In genomic region chr17:82921426-82921825, GRCh38 we compare ENCODE assay signal across 18 cellular contexts.
A peak's percentile ranks its signal among the peaks of the same experiment; 100 is the strongest.
DNase-seq lines count a peak whose midpoint lies in the region; ATAC-seq, FAIRE-seq and TF ChIP-seq lines count a peak whose summit lies in the region.
"Had no signal": no experiment of that assay in that cellular context is flagged by ENCODE, and none has a peak within 500 bp of the region (broad histone marks: within the 10 kb centered on the region; RNA-seq: fewer than 3 reads in every experiment).

No MANE protein-coding gene starts in this region.

- peak; percentile 81 for FAIRE-seq in HTR-8/SVneo (lab: Jason Lieb, UNC)
- FAIRE-seq: A204.1 had no signal

- no peak for ATAC-seq in CD4-positive, CD25-positive, alpha-beta regulatory T cell (ENCODE audit: low read depth in 2 of 2)
- no peak for ATAC-seq in lower lobe of right lung
- ATAC-seq: CD8-positive, alpha-beta T cell; GM23338 had no signal

- no peak for DNase-seq in CD4-positive, CD25-positive, alpha-beta regulatory T cell
- no peak for DNase-seq in HTR-8/SVneo (ENCODE audit: insufficient read length, low spot score)
- DNase-seq in chondrocyte (ENCODE audit: low spot score), result peak; percentile 46
- DNase-seq in lower lobe of right lung, result peak; percentile 45
- no peak for DNase-seq in DMS 273 (lab: John Stamatoyannopoulos, UW; ENCODE audit: unreplicated experiment)
- no peak for DNase-seq in head of caudate nucleus
- no peak for DNase-seq in ACHN
- DNase-seq: BE2C; CD8-positive, alpha-beta T cell; COR-L47; DMS53; GF-D8; H7; IMR-90 had no signal

- H3K27ac ChIP-seq in CD4-positive, CD25-positive, alpha-beta regulatory T cell (ENCODE audit: insufficient read depth, low read length, poor library complexity, severe bottlenecking), result no peak overlapping the region
- no peak overlapping the region for H3K27ac ChIP-seq in lower lobe of right lung
- H3K27ac ChIP-seq: C4-2B, HL-60 had no signal

- peaks cover 24% of the 10 kb centered on the region for H3K36me3 Mint-ChIP-seq in CD4-positive, CD25-positive, alpha-beta regulatory T cell
- peaks cover 12% of the 10 kb centered on the region for H3K36me3 Mint-ChIP-seq in chondrocyte (ENCODE audit: low read depth)

- no peaks in the 10 kb centered on the region for H3K4me1 ChIP-seq in CD4-positive, CD25-positive, alpha-beta regulatory T cell (ENCODE audit: control insufficient read depth, insufficient read depth, low read length, poor library complexity, severe bottlenecking)
- H3K4me1 ChIP-seq in lower lobe of right lung, result no peaks in the 10 kb centered on the region
- H3K4me1 ChIP-seq: BE2C had no signal

- in situ Hi-C loops in ACHN (cut with HindIII; ENCODE audit: low pct_ligation_motif_present, low pct_unique_long_range_greater_than_20kb, low sequenced_read_pairs), result no loop called here

- peak overlapping the region; percentile 53 to 60 (median 59) for H3K27ac Mint-ChIP-seq in CD4-positive, CD25-positive, alpha-beta regulatory T cell
- no peak overlapping the region for H3K27ac Mint-ChIP-seq in chondrocyte (ENCODE audit: unreplicated experiment)
- H3K27ac Mint-ChIP-seq: CD8-positive, alpha-beta T cell had no signal

- H3K27me3 ChIP-seq in CD4-positive, CD25-positive, alpha-beta regulatory T cell (ENCODE audit: control insufficient read depth, insufficient read depth, low read length), result no peaks in the 10 kb centered on the region
- no peaks in the 10 kb centered on the region for H3K27me3 ChIP-seq in lower lobe of right lung (ENCODE audit: low read depth)
- H3K27me3 ChIP-seq: BE2C had no signal

- intact Hi-C loops in lower lobe of right lung (cut with DNase I), result no loop called here
- intact Hi-C loops in head of caudate nucleus (cut with DNase I), result no loop called here

- TF ChIP-seq CTCF in chondrocyte (IDR thresholded peaks at IDR 0.05) (no peak), lower lobe of right lung (IDR thresholded peaks at IDR 0.05) (no peak)

- no peaks in the 10 kb centered on the region for H3K9me3 Mint-ChIP-seq in CD4-positive, CD25-positive, alpha-beta regulatory T cell
- H3K9me3 Mint-ChIP-seq in chondrocyte (ENCODE audit: low read depth), result no peaks in the 10 kb centered on the region
- H3K9me3 Mint-ChIP-seq: CD8-positive, alpha-beta T cell; GM23338 had no signal

- no peak overlapping the region for H3K4me3 Mint-ChIP-seq in CD4-positive, CD25-positive, alpha-beta regulatory T cell
- H3K4me3 Mint-ChIP-seq in chondrocyte (ENCODE audit: unreplicated experiment), result no peak overlapping the region
- H3K4me3 Mint-ChIP-seq: CD8-positive, alpha-beta T cell; GM23338 had no signal

- peaks cover 3% of the 10 kb centered on the region in 4 donors for H3K4me1 Mint-ChIP-seq in CD4-positive, CD25-positive, alpha-beta regulatory T cell
- no peaks in the 10 kb centered on the region for H3K4me1 Mint-ChIP-seq in chondrocyte (ENCODE audit: low read depth)
- H3K4me1 Mint-ChIP-seq: GM23338 had no signal

- H3K9me3 ChIP-seq in CD4-positive, CD25-positive, alpha-beta regulatory T cell (ENCODE audit: control insufficient read depth in 2 of 2, low read length in 2 of 2), result no peaks in the 10 kb centered on the region
- no peaks in the 10 kb centered on the region for H3K9me3 ChIP-seq in lower lobe of right lung
- H3K9me3 ChIP-seq: BE2C had no signal

- H3K36me3 ChIP-seq in CD4-positive, CD25-positive, alpha-beta regulatory T cell (ENCODE audit: control insufficient read depth, insufficient read depth, low read length), result peaks cover 25% of the 10 kb centered on the region
- H3K36me3 ChIP-seq in lower lobe of right lung, result peaks cover 63% of the 10 kb centered on the region

- H3K4me3 ChIP-seq in CD4-positive, CD25-positive, alpha-beta regulatory T cell (ENCODE audit: low read depth, low read length), result no peak overlapping the region
- no peak overlapping the region for H3K4me3 ChIP-seq in lower lobe of right lung
- H3K4me3 ChIP-seq: GM23338 had no signal

- no peaks in the 10 kb centered on the region for H3K27me3 Mint-ChIP-seq in CD4-positive, CD25-positive, alpha-beta regulatory T cell
- no peaks in the 10 kb centered on the region for H3K27me3 Mint-ChIP-seq in chondrocyte (ENCODE audit: low read depth)

Comparison
In these comparisons a context has a peak if more than half of its experiments do, and no peak if none do; other contexts are left out.
1. DNase-seq: peak in chondrocyte (single experiment) and lower lobe of right lung (single experiment); none in CD4-positive, CD25-positive, alpha-beta regulatory T cell (0 of 3), HTR-8/SVneo (single experiment), DMS 273 (single experiment), head of caudate nucleus (0 of 42) and ACHN (single experiment).